In genomic region chr13:66703597-66703996, GRCh38 we compare ENCODE assay signal across 28 cellular contexts.
"Had no signal": no experiment of that assay in that cellular context is flagged by ENCODE, and none has a peak within 500 bp of the region (broad histone marks: within the 10 kb centered on the region; RNA-seq: fewer than 3 reads in every experiment).

No MANE protein-coding gene starts in this region.

- H3K27me3 Mint-ChIP-seq: dendritic cell treated with granulocyte-macrophage colony-stimulating factor and Interleukin-4, amounts not matched to agents 40 ng/mL and 50 ng/mL, for 4 days; naive thymus-derived CD4-positive, alpha-beta T cell; stimulated activated naive B cell treated with anti-CD40 and anti-IgM and Interleukin-4, amounts not matched to agents 10 μg/mL and 1 μg/mL and 100 μg/mL, for 72 hours; stimulated activated naive CD8-positive, alpha-beta T cell treated with anti-CD3 and anti-CD28 coated beads, Interleukin-15, Interleukin-2, amounts not matched to agents 100 ng/mL and 50 ng/mL, for 24 hours had no signal

- H3K4me3 ChIP-seq: colonic mucosa, gastroesophageal sphincter, heart left ventricle, hepatocyte, left lung, ovary, right lobe of liver, thoracic aorta, transverse colon, vagina had no signal

- H3K36me3 Mint-ChIP-seq: mesothelial cell of epicardium; naive thymus-derived CD4-positive, alpha-beta T cell; stimulated activated naive B cell treated with anti-CD40 and anti-IgM and Interleukin-4, amounts not matched to agents 10 μg/mL and 1 μg/mL and 100 μg/mL, for 72 hours had no signal

- H3K79me2 ChIP-seq: hepatocyte had no signal

- H3K36me3 ChIP-seq: colonic mucosa, gastroesophageal sphincter, heart left ventricle, left lung, ovary, right lobe of liver, thoracic aorta, transverse colon, vagina had no signal

- H3K27ac ChIP-seq: colonic mucosa, epithelial cell of prostate, foreskin keratinocyte, gastroesophageal sphincter, heart left ventricle, hepatocyte, left lung, ovary, right lobe of liver, thoracic aorta, transverse colon, vagina had no signal

- H3K27ac Mint-ChIP-seq: dendritic cell treated with granulocyte-macrophage colony-stimulating factor and Interleukin-4, amounts not matched to agents 40 ng/mL and 50 ng/mL, for 4 days; endodermal cell; mesothelial cell of epicardium; naive thymus-derived CD4-positive, alpha-beta T cell; stimulated activated naive CD8-positive, alpha-beta T cell treated with anti-CD3 and anti-CD28 coated beads, Interleukin-15, Interleukin-2, amounts not matched to agents 100 ng/mL and 50 ng/mL, for 24 hours had no signal

- H3K4me3 Mint-ChIP-seq: dendritic cell treated with granulocyte-macrophage colony-stimulating factor and Interleukin-4, amounts not matched to agents 40 ng/mL and 50 ng/mL, for 4 days; endodermal cell; mesothelial cell of epicardium; naive thymus-derived CD4-positive, alpha-beta T cell; nephron; stimulated activated naive B cell treated with anti-CD40 and anti-IgM and Interleukin-4, amounts not matched to agents 10 μg/mL and 1 μg/mL and 100 μg/mL, for 72 hours; stimulated activated naive CD8-positive, alpha-beta T cell treated with anti-CD3 and anti-CD28 coated beads, Interleukin-15, Interleukin-2, amounts not matched to agents 100 ng/mL and 50 ng/mL, for 24 hours had no signal

- ATAC-seq: esophagus mucosa; foreskin keratinocyte; gastroesophageal sphincter; left lung; naive thymus-derived CD4-positive, alpha-beta T cell; right lobe of liver; stimulated activated naive B cell treated with anti-CD40 and anti-IgM and Interleukin-4, amounts not matched to agents 10 μg/mL and 1 μg/mL and 100 μg/mL, for 72 hours had no signal

- H2AFZ ChIP-seq: hepatocyte had no signal

- H3K4me1 Mint-ChIP-seq: endodermal cell; naive thymus-derived CD4-positive, alpha-beta T cell; nephron; stimulated activated naive B cell treated with anti-CD40 and anti-IgM and Interleukin-4, amounts not matched to agents 10 μg/mL and 1 μg/mL and 100 μg/mL, for 72 hours had no signal

- H3K9me3 ChIP-seq: colonic mucosa, gastroesophageal sphincter, heart left ventricle, ovary, right lobe of liver, thoracic aorta, transverse colon, vagina had no signal

- H3K4me1 ChIP-seq: colonic mucosa, foreskin keratinocyte, heart left ventricle, left lung, right lobe of liver, transverse colon, vagina had no signal

- H3K9me3 Mint-ChIP-seq: dendritic cell treated with granulocyte-macrophage colony-stimulating factor and Interleukin-4, amounts not matched to agents 40 ng/mL and 50 ng/mL, for 4 days; endodermal cell; mesothelial cell of epicardium; nephron; stimulated activated naive B cell treated with anti-CD40 and anti-IgM and Interleukin-4, amounts not matched to agents 10 μg/mL and 1 μg/mL and 100 μg/mL, for 72 hours had no signal

- DNase-seq: colonic mucosa; effector CD8-positive, alpha-beta T cell; endodermal cell; foreskin keratinocyte; heart left ventricle; kidney; left lung; mesenchymal stem cell; naive thymus-derived CD4-positive, alpha-beta T cell; nucleus accumbens; ovary; posterior cingulate gyrus; right lobe of liver; small intestine; stimulated activated CD4-positive, alpha-beta T cell treated with anti-CD3 and anti-CD28 coated beads, Interleukin-15, amount 100 ng/mL, for 24 hours; stimulated activated CD4-positive, alpha-beta T cell treated with anti-CD3 and anti-CD28 coated beads, Interleukin-2, amount 100 ng/mL, for 48 hours; stimulated activated naive B cell treated with anti-CD40 and anti-IgM and Interleukin-4, amounts not matched to agents 10 μg/mL and 1 μg/mL and 100 μg/mL, for 72 hours; transverse colon had no signal

- H3K4me2 ChIP-seq: hepatocyte had no signal

- H3K27me3 ChIP-seq: colonic mucosa, foreskin keratinocyte, gastroesophageal sphincter, heart left ventricle, hepatocyte, left lung, ovary, right lobe of liver, transverse colon, vagina had no signal
